ENCODE assay signal across 3 cellular contexts in genomic region chr16:27242868-27243590, GRCh38.
TF ChIP-seq lines count a peak whose summit lies in the region.

No MANE protein-coding gene starts in this region.

TF ChIP-seq in A549, 52 proteins besides CTCF, POLR2A, EP300 and RAD21:
- no peak for TF ChIP-seq CHD2 (IDR thresholded peaks at IDR 0.05; ENCODE audit: low read length, partially characterized antibody)
- peak; percentile 98 for TF ChIP-seq HOXB5 (CRISPR knock-in tag; IDR thresholded peaks at IDR 0.05)
- TF ChIP-seq GATA3 (IDR thresholded peaks at IDR 0.05; ENCODE audit: borderline replicate concordance) = peak; percentile 23; the same call in 1 of the 2 replicates
- peak; percentile 61; the same call in 1 of the 2 replicates for TF ChIP-seq PBX3 (IDR thresholded peaks at IDR 0.05)

TF ChIP-seq in GM23338, 12 proteins besides CTCF, POLR2A, EP300 and RAD21:
- TF ChIP-seq CREB1 (CRISPR knock-in tag; IDR thresholded peaks at IDR 0.05; ENCODE audit: low read depth) (no peak), POLR2AphosphoS5 (IDR thresholded peaks at IDR 0.05; ENCODE audit: low read depth) (no peak), NANOG (IDR thresholded peaks at IDR 0.05; ENCODE audit: borderline replicate concordance) (no peak), STAT1 (IDR thresholded peaks at IDR 0.05; ENCODE audit: unreplicated experiment) (no peak), REST (IDR thresholded peaks at IDR 0.05; ENCODE audit: unreplicated experiment) (no peak), ZNF462 (CRISPR knock-in tag; IDR thresholded peaks at IDR 0.05) (no peak), JUNB (IDR thresholded peaks at IDR 0.05; ENCODE audit: unreplicated experiment) (no peak)

TF ChIP-seq in H1, 55 proteins besides CTCF, POLR2A, EP300 and RAD21:
- TF ChIP-seq SIRT6 (IDR thresholded peaks at IDR 0.05; ENCODE audit: low read length) (no peak), SP4 (IDR thresholded peaks at IDR 0.05; ENCODE audit: low read length) (no peak), SIN3A (conservative IDR thresholded peaks at IDR 0.05 in 1 of 2, IDR thresholded peaks at IDR 0.05 in 1 of 2; ENCODE audit: low read depth in 1 of 2, low read length in 2 of 2) (0 out of 4 replicates have a peak, but pooled peaks of 1 of the 2 experiments have one; percentile 44), MAX (IDR thresholded peaks at IDR 0.05) (no peak), FOSL1 (IDR thresholded peaks at IDR 0.05; ENCODE audit: insufficient read depth, low read depth, low read length) (no peak), TCF12 (IDR thresholded peaks at IDR 0.05; ENCODE audit: low read depth, low read length) (0 out of 2 replicates have a peak, but pooled peaks have one; percentile 30)
